In genomic region chr9:127783644-127784043, GRCh38 we compare ENCODE assay signal across 12 cellular contexts. TPM values are rescaled to one million over a fixed set of nuclear protein-coding genes. Genes with fewer than 3 reads are reported as not detected.
DNase-seq lines count a peak whose midpoint lies in the region; ATAC-seq, FAIRE-seq and TF ChIP-seq lines count a peak whose summit lies in the region.
"Had no signal": no experiment of that assay in that cellular context is flagged by ENCODE, and none has a peak within 500 bp of the region (broad histone marks: within the 10 kb centered on the region; RNA-seq: fewer than 3 reads in every experiment).

No MANE protein-coding gene starts in this region.

- no peak for ATAC-seq in activated naive CD8-positive, alpha-beta T cell treated with anti-CD3 and anti-CD28 coated beads, Interleukin-2, amount 10 ng/mL, durations not matched to agents 7 days and 5 days (ENCODE audit: low read depth)
- no peak for ATAC-seq in naive thymus-derived CD8-positive, alpha-beta T cell
- ATAC-seq in HG02588 (IDR thresholded peaks at IDR 0.05; ENCODE audit: unreplicated experiment) = no peak
- ATAC-seq: body of pancreas had no signal

- H3K4me1 Mint-ChIP-seq in CD14-positive monocyte = peaks cover 72% of the 10 kb centered on the region
- peaks cover 60% of the 10 kb centered on the region for H3K4me1 Mint-ChIP-seq in activated naive CD8-positive, alpha-beta T cell treated with anti-CD3 and anti-CD28 coated beads, Interleukin-2, amount 10 ng/mL, durations not matched to agents 7 days and 5 days
- peaks cover 26 to 76% (median 66%) of the 10 kb centered on the region in 4 donors for H3K4me1 Mint-ChIP-seq in naive thymus-derived CD8-positive, alpha-beta T cell

- DNase-seq in CD14-positive monocyte (ENCODE audit: low spot score) = peak; percentile 92
- peak; percentile 54 to 63 for DNase-seq in Kasumi-1 (lab: John Stamatoyannopoulos, UW)
- peak; percentile 43 for DNase-seq in activated naive CD8-positive, alpha-beta T cell treated with anti-CD3 and anti-CD28 coated beads, Interleukin-2, amount 10 ng/mL, durations not matched to agents 7 days and 5 days
- DNase-seq in naive thymus-derived CD8-positive, alpha-beta T cell = peak in 1 of 10 donors; percentile 27
- no peak for DNase-seq in NCI-H2196 treated with DMSO at 0.1 percent for 48 hours (lab: John Stamatoyannopoulos, UW; ENCODE audit: unreplicated experiment)
- no peak for DNase-seq in SK-N-DZ (ENCODE audit: low spot score)
- DNase-seq in kidney = no peak
- DNase-seq: DMS153, HFFc6, NCI-H510A had no signal

- H3K27ac ChIP-seq in kidney (ENCODE audit: low read depth in 2 of 2, low read length in 2 of 2) = no peak overlapping the region

- H3K4me3 ChIP-seq in kidney (ENCODE audit: low read length in 2 of 2) = no peak overlapping the region
- H3K4me3 ChIP-seq: body of pancreas had no signal

- peak overlapping the region; percentile 64 to 72 for H3K4me3 Mint-ChIP-seq in CD14-positive monocyte
- H3K4me3 Mint-ChIP-seq in activated naive CD8-positive, alpha-beta T cell treated with anti-CD3 and anti-CD28 coated beads, Interleukin-2, amount 10 ng/mL, durations not matched to agents 7 days and 5 days = peak overlapping the region; percentile 87
- H3K4me3 Mint-ChIP-seq in naive thymus-derived CD8-positive, alpha-beta T cell = peak overlapping the region; percentile 50 to 90 (median 80)

- H3K4me1 ChIP-seq in kidney (ENCODE audit: control insufficient read depth in 1 of 2, insufficient read depth in 1 of 2, low read depth in 1 of 2, low read length in 2 of 2) = peaks cover 4 to 9% of the 10 kb centered on the region in 2 donors

- peak overlapping the region; percentile 93 to 99 (median 98) for H3K27ac Mint-ChIP-seq in CD14-positive monocyte
- H3K27ac Mint-ChIP-seq in activated naive CD8-positive, alpha-beta T cell treated with anti-CD3 and anti-CD28 coated beads, Interleukin-2, amount 10 ng/mL, durations not matched to agents 7 days and 5 days = peak overlapping the region; percentile 88
- H3K27ac Mint-ChIP-seq in naive thymus-derived CD8-positive, alpha-beta T cell = peak overlapping the region; percentile 93 to 99 (median 97)
- H3K27ac Mint-ChIP-seq: HFFc6 had no signal

- intact Hi-C loops in CD14-positive monocyte (cut with micrococcal nuclease) (loop anchor here (1.0 to 5.0 kb wide), 4 partner anchors 12 to 211 kb away; partner anchors contain the start of gene TOR2A (in 1 of the 2)), kidney (cut with DNase I) (no loop called here)

- no peak for TF ChIP-seq CTCF in CD14-positive monocyte (IDR thresholded peaks at IDR 0.05)
- TF ChIP-seq CTCF in kidney (IDR thresholded peaks at IDR 0.05; ENCODE audit: borderline replicate concordance, extremely low read depth, insufficient read depth) = no peak

- FAIRE-seq in kidney (lab: Jason Lieb, UNC) = no peak

- H3K36me3 Mint-ChIP-seq in CD14-positive monocyte = peaks cover 15 to 29% of the 10 kb centered on the region in 2 donors
- peaks cover 15% of the 10 kb centered on the region for H3K36me3 Mint-ChIP-seq in activated naive CD8-positive, alpha-beta T cell treated with anti-CD3 and anti-CD28 coated beads, Interleukin-2, amount 10 ng/mL, durations not matched to agents 7 days and 5 days
- H3K36me3 Mint-ChIP-seq in naive thymus-derived CD8-positive, alpha-beta T cell = peaks cover 0 to 22% (median 2%) of the 10 kb centered on the region in 3 donors

- H3K9me3 Mint-ChIP-seq in CD14-positive monocyte = peaks cover 0 to 6% (median 0%) of the 10 kb centered on the region in 7 donors
- no peaks in the 10 kb centered on the region for H3K9me3 Mint-ChIP-seq in activated naive CD8-positive, alpha-beta T cell treated with anti-CD3 and anti-CD28 coated beads, Interleukin-2, amount 10 ng/mL, durations not matched to agents 7 days and 5 days
- H3K9me3 Mint-ChIP-seq in naive thymus-derived CD8-positive, alpha-beta T cell = no peaks in the 10 kb centered on the region
- H3K9me3 Mint-ChIP-seq: HFFc6 had no signal

- peaks cover 0 to 9% (median 0%) of the 10 kb centered on the region in 3 donors for H3K27me3 Mint-ChIP-seq in CD14-positive monocyte (ENCODE audit: low read depth in 3 of 3)
- no peaks in the 10 kb centered on the region for H3K27me3 Mint-ChIP-seq in activated naive CD8-positive, alpha-beta T cell treated with anti-CD3 and anti-CD28 coated beads, Interleukin-2, amount 10 ng/mL, durations not matched to agents 7 days and 5 days
- H3K27me3 Mint-ChIP-seq in naive thymus-derived CD8-positive, alpha-beta T cell = no peaks in the 10 kb centered on the region

- POLR2A ChIA-PET in activated naive CD8-positive, alpha-beta T cell treated with anti-CD3 and anti-CD28 coated beads, Interleukin-2, amount 10 ng/mL, durations not matched to agents 7 days and 5 days (lab: Charles Lee) = interaction anchor here (1.0 to 4.1 kb wide), 10 partner anchors 13 to 223 kb away, joined by 3 to 57 read pairs (median 4); partner anchors contain the start of gene TOR2A
- POLR2A ChIA-PET in naive thymus-derived CD8-positive, alpha-beta T cell (lab: Charles Lee) = interaction anchor here (1.0 to 9.1 kb wide), 12 partner anchors 9 to 170 kb away, joined by 3 to 237 read pairs (median 14); partner anchors contain the start of genes ST6GALNAC4 and TOR2A

- peaks cover 9 to 15% of the 10 kb centered on the region in 2 donors for H3K36me3 ChIP-seq in kidney (ENCODE audit: control insufficient read depth in 1 of 2, insufficient read depth in 2 of 2, low read length in 2 of 2)

- H3K9ac ChIP-seq in kidney (ENCODE audit: low read length in 2 of 2) = no peak overlapping the region

- H3K9me3 ChIP-seq in kidney (ENCODE audit: control insufficient read depth in 1 of 2, low read length in 2 of 2) = no peaks in the 10 kb centered on the region
- H3K9me3 ChIP-seq: body of pancreas had no signal

RNA-seq across cellular contexts. Expression of gene CDK9, which starts 2.2 kb away (rescaled TPM):
- polyA plus RNA-seq in CD14-positive monocyte (10 to 100 TPM; 24.9 to 26.4 TPM), kidney (ENCODE audit: insufficient read depth, low read depth, low replicate concordance) (45.2 TPM)
- total RNA-seq in activated naive CD8-positive, alpha-beta T cell treated with anti-CD3 and anti-CD28 coated beads, Interleukin-2, amount 10 ng/mL, durations not matched to agents 7 days and 5 days = 100 to 1,000 TPM; 134 to 136 TPM
- 100 to 1,000 TPM; 142 to 147 TPM for total RNA-seq in naive thymus-derived CD8-positive, alpha-beta T cell
- polyA plus RNA-seq in naive thymus-derived CD8-positive, alpha-beta T cell = 10 to 100 TPM; 28.3 to 62.9 (median 38.9) TPM
- polyA plus RNA-seq in SK-N-DZ (2014; cell fraction: cytosol; rRNA removed) = 32.5 and 48.7 TPM in 2 replicates
- 91.4 and 95.7 TPM in 2 replicates for polyA plus RNA-seq in SK-N-DZ (2014; cell fraction: nucleus; rRNA removed)
- 93.5 TPM for total RNA-seq in kidney

RNA-seq across cellular contexts. Expression of gene SH2D3C, which starts 5.2 kb away (rescaled TPM):
- 10 to 100 TPM; 11.5 to 20.5 TPM for polyA plus RNA-seq in CD14-positive monocyte
- total RNA-seq in activated naive CD8-positive, alpha-beta T cell treated with anti-CD3 and anti-CD28 coated beads, Interleukin-2, amount 10 ng/mL, durations not matched to agents 7 days and 5 days = 10 to 100 TPM; 64.6 to 67.1 TPM
- 10 to 100 TPM; 42.8 to 45.1 TPM for total RNA-seq in naive thymus-derived CD8-positive, alpha-beta T cell
- polyA plus RNA-seq in naive thymus-derived CD8-positive, alpha-beta T cell = 10 to 100 TPM; 13.8 to 50.8 (median 23.5) TPM
- polyA plus RNA-seq in SK-N-DZ (2014; cell fraction: cytosol; rRNA removed) = 5.8 and 6.9 TPM in 2 replicates
- 4.2 and 9.0 TPM in 2 replicates for polyA plus RNA-seq in SK-N-DZ (2014; cell fraction: nucleus; rRNA removed)
- total RNA-seq in kidney = 27.7 TPM
- polyA plus RNA-seq in kidney (ENCODE audit: insufficient read depth, low read depth, low replicate concordance) = 13.7 TPM
- total RNA-seq: HFFc6 had no signal

RNA-seq across cellular contexts. Expression of gene FPGS, which starts 19.0 kb away (rescaled TPM):
- polyA plus RNA-seq in CD14-positive monocyte (10 to 100 TPM; 21.3 to 25.2 TPM), kidney (ENCODE audit: insufficient read depth, low read depth, low replicate concordance) (44.0 TPM)
- total RNA-seq in activated naive CD8-positive, alpha-beta T cell treated with anti-CD3 and anti-CD28 coated beads, Interleukin-2, amount 10 ng/mL, durations not matched to agents 7 days and 5 days = 100 to 1,000 TPM; 108 to 109 TPM
- 100 to 1,000 TPM; 155 to 158 TPM for total RNA-seq in naive thymus-derived CD8-positive, alpha-beta T cell
- 10 to 100 TPM; 51.7 to 54.8 (median 53.4) TPM for polyA plus RNA-seq in naive thymus-derived CD8-positive, alpha-beta T cell
- 66.0 and 76.4 TPM in 2 replicates for polyA plus RNA-seq in SK-N-DZ (2014; cell fraction: cytosol; rRNA removed)
- 139 and 156 TPM in 2 replicates for polyA plus RNA-seq in SK-N-DZ (2014; cell fraction: nucleus; rRNA removed)
- 77.2 TPM for total RNA-seq in kidney

RNA-seq across cellular contexts. Expression of gene TOR2A, which starts 48.5 kb away (rescaled TPM):
- polyA plus RNA-seq in CD14-positive monocyte (10 to 100 TPM; 57.4 to 60.0 TPM), kidney (ENCODE audit: insufficient read depth, low read depth, low replicate concordance) (14.5 TPM)
- 10 to 100 TPM; 21.7 to 24.4 TPM for total RNA-seq in activated naive CD8-positive, alpha-beta T cell treated with anti-CD3 and anti-CD28 coated beads, Interleukin-2, amount 10 ng/mL, durations not matched to agents 7 days and 5 days
- total RNA-seq in naive thymus-derived CD8-positive, alpha-beta T cell = 10 to 100 TPM in 1 of 2 experiments, 1 to 10 TPM in 1; 9.8 to 13.9 TPM
- polyA plus RNA-seq in naive thymus-derived CD8-positive, alpha-beta T cell = 10 to 100 TPM; 18.1 to 24.7 (median 23.5) TPM
- polyA plus RNA-seq in SK-N-DZ (2014; cell fraction: cytosol; rRNA removed) = 26.4 and 38.4 TPM in 2 replicates
- 30.8 and 42.5 TPM in 2 replicates for polyA plus RNA-seq in SK-N-DZ (2014; cell fraction: nucleus; rRNA removed)
- total RNA-seq in kidney = 12.7 TPM

Comparison
In these comparisons a context has a peak if more than half of its experiments do, and no peak if none do; other contexts are left out.
1. DNase-seq: peak in CD14-positive monocyte (single experiment), Kasumi-1 (2 of 2) and activated naive CD8-positive, alpha-beta T cell treated with anti-CD3 and anti-CD28 coated beads, Interleukin-2, amount 10 ng/mL, durations not matched to agents 7 days and 5 days (single experiment); none in NCI-H2196 treated with DMSO at 0.1 percent for 48 hours (single experiment), SK-N-DZ (single experiment) and kidney (single experiment).
2. Peak in every context shown above with its lines, with median percentiles within 50 percentile points of each other: H3K27ac Mint-ChIP-seq and H3K4me3 Mint-ChIP-seq.